In genomic region chr3:32462191-32462986, GRCh38 we compare ENCODE assay signal across 8 cellular contexts. TPM values are rescaled to one million over a fixed set of nuclear protein-coding genes. Genes with fewer than 3 reads are reported as not detected.
DNase-seq lines count a peak whose midpoint lies in the region; ATAC-seq and TF ChIP-seq lines count a peak whose summit lies in the region.
"Not testable (repeated sequence)": the region's sequence is repeated elsewhere in the genome, so short reads cannot be mapped to it uniquely, and the experiment has no call there.

No MANE protein-coding gene starts in this region.

- H3K4ac ChIP-seq in mesendoderm (ENCODE audit: low read depth, low read length), result peak overlapping the region; percentile 48

- not testable (repeated sequence) for TF ChIP-seq CTCF in body of pancreas (IDR thresholded peaks at IDR 0.05); heart left ventricle (IDR thresholded peaks at IDR 0.05); spleen (IDR thresholded peaks at IDR 0.05 in 8 of 11, conservative IDR thresholded peaks at IDR 0.05 in 3 of 11); upper lobe of right lung (IDR thresholded peaks at IDR 0.05)

- H2BK120ac ChIP-seq in mesendoderm (ENCODE audit: low read depth, low read length), result not testable (repeated sequence)

- H3K36me3 ChIP-seq in CD4-positive, CD25-positive, alpha-beta regulatory T cell (ENCODE audit: control insufficient read depth, insufficient read depth, low read length); body of pancreas (replicated peaks in 1 of 2; ENCODE audit: insufficient read depth in 1 of 2, low read depth in 2 of 2); heart left ventricle; mesendoderm (ENCODE audit: control insufficient read depth, insufficient read depth, low read length); upper lobe of right lung: not testable (repeated sequence)
- H3K36me3 ChIP-seq in spleen, result peaks cover 0 to 21% (median 0%) of the 10 kb centered on the region in 6 donors

- WGBS in body of pancreas, 2 donors, result 26 to 55% methylated on average over 8 to 9 of the region's 9 CpGs
- WGBS in heart left ventricle, 4 donors, result 53 to 67% (median 55%) methylated on average over 6 to 9 of the region's 9 CpGs
- WGBS in mesendoderm (ENCODE audit: extremely low coverage, insufficient coverage, low lambda C conversion rate), result no CpG with 5 or more reads among the region's 9 CpGs
- 57 to 66% (median 59%) methylated on average over 6 to 9 of the region's 9 CpGs for WGBS in spleen, 5 donors

- not testable (repeated sequence) for H3K27me3 ChIP-seq in CD4-positive, CD25-positive, alpha-beta regulatory T cell (ENCODE audit: control insufficient read depth, insufficient read depth, low read length); body of pancreas; heart left ventricle; mesendoderm (ENCODE audit: insufficient read depth, low read length, poor library complexity); spleen (replicated peaks in 1 of 7); upper lobe of right lung

- not testable (repeated sequence) for H2AK5ac ChIP-seq in mesendoderm (ENCODE audit: low read length)

- DNase-seq in CD4-positive, CD25-positive, alpha-beta regulatory T cell, result peak in 2 of 3 donors; percentile 48 to 71
- peak; percentile 5 for DNase-seq in NCI-H2029 (lab: John Stamatoyannopoulos, UW)
- peak; percentile 45 for DNase-seq in activated CD4-positive, alpha-beta T cell treated with anti-CD3 and anti-CD28 coated beads, Interleukin-2, amount 10 ng/mL, durations not matched to agents 7 days and 5 days
- DNase-seq in body of pancreas, heart left ventricle, mesendoderm, spleen, upper lobe of right lung: not testable (repeated sequence)

- H3K79me1 ChIP-seq in mesendoderm (ENCODE audit: low read length), result not testable (repeated sequence)

- POLR2A ChIA-PET in activated CD4-positive, alpha-beta T cell treated with anti-CD3 and anti-CD28 coated beads, Interleukin-2, amount 10 ng/mL, durations not matched to agents 7 days and 5 days (lab: Charles Lee), result not testable (repeated sequence)

- intact Hi-C loops in body of pancreas (cut with DNase I); spleen (cut with DNase I; ENCODE audit: low total_unique reads); upper lobe of right lung (cut with DNase I): not testable (repeated sequence)
- intact Hi-C loops in heart left ventricle (cut with DNase I), result loop anchor here in 4 of 10 donors (10.0 kb wide), 3 partner anchors 58 to 288 kb away; no protein-coding TSS in a partner anchor

- H3K4me1 Mint-ChIP-seq in CD4-positive, CD25-positive, alpha-beta regulatory T cell, result peaks cover 6 to 39% (median 33%) of the 10 kb centered on the region in 4 donors
- H3K4me1 Mint-ChIP-seq in activated CD4-positive, alpha-beta T cell treated with anti-CD3 and anti-CD28 coated beads, Interleukin-2, amount 10 ng/mL, durations not matched to agents 7 days and 5 days, result peaks cover 22% of the 10 kb centered on the region

- H3K9ac ChIP-seq in mesendoderm (ENCODE audit: low read length), result not testable (repeated sequence)

- peak overlapping the region; percentile 97 for H3K27ac ChIP-seq in CD4-positive, CD25-positive, alpha-beta regulatory T cell (ENCODE audit: insufficient read depth, low read length, poor library complexity, severe bottlenecking)
- H3K27ac ChIP-seq in body of pancreas, result peak overlapping the region; percentile 54 to 76 (median 62)
- H3K27ac ChIP-seq in heart left ventricle, result peak overlapping the region in 10 of 12 donors; percentile 0 to 74 (median 48)
- not testable (repeated sequence) for H3K27ac ChIP-seq in mesendoderm (ENCODE audit: low read depth, low read length)
- peak overlapping the region; percentile 57 to 94 (median 80) for H3K27ac ChIP-seq in spleen
- H3K27ac ChIP-seq in upper lobe of right lung, result peak overlapping the region; percentile 81

- H3K56ac ChIP-seq in mesendoderm (ENCODE audit: low read length), result not testable (repeated sequence)

- not testable (repeated sequence) for H3K27ac Mint-ChIP-seq in CD4-positive, CD25-positive, alpha-beta regulatory T cell; activated CD4-positive, alpha-beta T cell treated with anti-CD3 and anti-CD28 coated beads, Interleukin-2, amount 10 ng/mL, durations not matched to agents 7 days and 5 days

- ATAC-seq in CD4-positive, CD25-positive, alpha-beta regulatory T cell (ENCODE audit: low read depth in 2 of 2); body of pancreas; heart left ventricle; upper lobe of right lung: not testable (repeated sequence)

- not testable (repeated sequence) for H3K23ac ChIP-seq in mesendoderm (ENCODE audit: low read length)

- not testable (repeated sequence) for H3K4me2 ChIP-seq in mesendoderm (ENCODE audit: low read length)

- H3K4me1 ChIP-seq in CD4-positive, CD25-positive, alpha-beta regulatory T cell (ENCODE audit: control insufficient read depth, insufficient read depth, low read length, poor library complexity, severe bottlenecking), result peaks cover 52% of the 10 kb centered on the region
- H3K4me1 ChIP-seq in body of pancreas (peaks cover 21% of the 10 kb centered on the region), heart left ventricle (peaks cover 0 to 32% (median 3%) of the 10 kb centered on the region in 12 donors), spleen (peaks cover 26 to 70% (median 56%) of the 10 kb centered on the region in 6 donors), upper lobe of right lung (peaks cover 37% of the 10 kb centered on the region)
- not testable (repeated sequence) for H3K4me1 ChIP-seq in mesendoderm (ENCODE audit: control insufficient read depth, low read depth, low read length)

- H3K9me3 ChIP-seq in CD4-positive, CD25-positive, alpha-beta regulatory T cell (ENCODE audit: control insufficient read depth in 2 of 2, low read length in 2 of 2); body of pancreas; heart left ventricle; spleen; upper lobe of right lung: not testable (repeated sequence)

- H3K4me3 Mint-ChIP-seq in CD4-positive, CD25-positive, alpha-beta regulatory T cell; activated CD4-positive, alpha-beta T cell treated with anti-CD3 and anti-CD28 coated beads, Interleukin-2, amount 10 ng/mL, durations not matched to agents 7 days and 5 days: not testable (repeated sequence)

- CTCF ChIA-PET in activated CD4-positive, alpha-beta T cell treated with anti-CD3 and anti-CD28 coated beads, Interleukin-2, amount 10 ng/mL, durations not matched to agents 7 days and 5 days (lab: Charles Lee), result interaction anchor here (0.8 to 2.5 kb wide), 3 partner anchors 87 to 285 kb away, joined by 3 to 10 read pairs (median 3); no protein-coding TSS in a partner anchor

- peak overlapping the region; percentile 60 for H3K4me3 ChIP-seq in CD4-positive, CD25-positive, alpha-beta regulatory T cell (ENCODE audit: low read depth, low read length)
- not testable (repeated sequence) for H3K4me3 ChIP-seq in body of pancreas; mesendoderm (ENCODE audit: low read length)
- H3K4me3 ChIP-seq in heart left ventricle (peak overlapping the region in 3 of 12 donors; percentile 15 to 20 (median 20)), spleen (peak overlapping the region in 1 of 8 donors; percentile 30), upper lobe of right lung (peak overlapping the region; percentile 5)

- H3K27me3 Mint-ChIP-seq in CD4-positive, CD25-positive, alpha-beta regulatory T cell; activated CD4-positive, alpha-beta T cell treated with anti-CD3 and anti-CD28 coated beads, Interleukin-2, amount 10 ng/mL, durations not matched to agents 7 days and 5 days: not testable (repeated sequence)

- TF ChIP-seq POLR2A in body of pancreas (IDR thresholded peaks at IDR 0.05); heart left ventricle (IDR thresholded peaks at IDR 0.05); spleen (IDR thresholded peaks at IDR 0.05): not testable (repeated sequence)

- not testable (repeated sequence) for H3K18ac ChIP-seq in mesendoderm (ENCODE audit: low read length)

- H3K9me3 Mint-ChIP-seq in CD4-positive, CD25-positive, alpha-beta regulatory T cell; activated CD4-positive, alpha-beta T cell treated with anti-CD3 and anti-CD28 coated beads, Interleukin-2, amount 10 ng/mL, durations not matched to agents 7 days and 5 days: not testable (repeated sequence)

- not testable (repeated sequence) for H3K79me2 ChIP-seq in mesendoderm (ENCODE audit: control insufficient read depth, insufficient read depth, low read length)

- not testable (repeated sequence) for H3K36me3 Mint-ChIP-seq in CD4-positive, CD25-positive, alpha-beta regulatory T cell
- H3K36me3 Mint-ChIP-seq in activated CD4-positive, alpha-beta T cell treated with anti-CD3 and anti-CD28 coated beads, Interleukin-2, amount 10 ng/mL, durations not matched to agents 7 days and 5 days (ENCODE audit: low read depth), result peaks cover 13% of the 10 kb centered on the region

- not testable (repeated sequence) for H2BK15ac ChIP-seq in mesendoderm (replicated peaks; ENCODE audit: low read depth)

- not testable (repeated sequence) for H2BK5ac ChIP-seq in mesendoderm (ENCODE audit: low read length)

- H4K8ac ChIP-seq in mesendoderm (ENCODE audit: low read depth, low read length), result not testable (repeated sequence)

- not testable (repeated sequence) for H4K5ac ChIP-seq in mesendoderm (ENCODE audit: low read length)

RNA-seq across cellular contexts. Expression of gene CMTM6, which starts 40.3 kb away (rescaled TPM):
- total RNA-seq in CD4-positive, CD25-positive, alpha-beta regulatory T cell, result 46.1 TPM
- polyA plus RNA-seq in CD4-positive, CD25-positive, alpha-beta regulatory T cell, result 100 to 1,000 TPM in 1 of 4 donors, 10 to 100 TPM in 3; 65.5 to 102 (median 80.3) TPM
- total RNA-seq in activated CD4-positive, alpha-beta T cell treated with anti-CD3 and anti-CD28 coated beads, Interleukin-2, amount 10 ng/mL, durations not matched to agents 7 days and 5 days, result 10 to 100 TPM; 55.2 to 57.1 TPM
- 10 to 100 TPM; 20.2 to 40.9 TPM for total RNA-seq in body of pancreas
- 10 to 100 TPM in 7 of 9 donors, 1 to 10 TPM in 2; 8.9 to 34.8 (median 12.5) TPM for total RNA-seq in heart left ventricle
- polyA plus RNA-seq in heart left ventricle, result 10 to 100 TPM in 1 of 2 donors, 1 to 10 TPM in 1; 5.2 to 11.6 TPM
- polyA plus RNA-seq in mesendoderm (2013, experiment 1 of 2), result 48.8 TPM
- polyA plus RNA-seq in mesendoderm (2013, experiment 2 of 2), result 47.4 TPM
- total RNA-seq in spleen, result 100 to 1,000 TPM in 2 of 7 donors, 10 to 100 TPM in 5; 73.2 to 116 (median 82.0) TPM
- 10 to 100 TPM; 26.6 to 31.8 (median 26.9) TPM for polyA plus RNA-seq in spleen
- total RNA-seq in upper lobe of right lung, result 58.9 TPM
